ENCODE assay signal across 16 cellular contexts in the genomic region with DNA sequence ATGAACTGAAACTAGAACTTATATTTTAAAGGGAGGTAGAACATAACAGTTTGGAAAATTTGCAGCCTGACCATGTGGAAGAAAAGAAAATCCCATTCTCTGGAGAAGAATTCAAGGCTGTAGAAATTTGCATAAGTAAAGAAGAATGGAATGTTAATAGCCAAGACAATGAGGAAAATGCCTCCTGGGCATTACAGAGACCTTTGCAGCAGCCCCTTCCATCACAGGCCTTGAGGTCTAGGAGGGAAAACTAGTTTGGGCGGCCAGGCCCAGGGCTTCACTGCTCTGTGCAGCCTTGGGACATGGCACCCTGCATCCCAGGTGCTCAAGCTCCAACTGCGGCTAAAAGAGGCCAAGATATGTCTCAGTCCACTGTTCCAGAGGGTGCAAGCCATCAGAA.
DNase-seq lines count a peak whose midpoint lies in the region; ATAC-seq and TF ChIP-seq lines count a peak whose summit lies in the region.
"Had no signal": no experiment of that assay in that cellular context is flagged by ENCODE, and none has a peak within 500 bp of the region (broad histone marks: within the 10 kb centered on the region; RNA-seq: fewer than 3 reads in every experiment).

No MANE protein-coding gene starts in this region.

- H3K27me3 ChIP-seq in endodermal cell (ENCODE audit: control insufficient read depth, insufficient read depth, low read length, poor library complexity, severe bottlenecking) (no peaks in the 10 kb centered on the region), mesendoderm (ENCODE audit: insufficient read depth, low read length, poor library complexity) (no peaks in the 10 kb centered on the region)

- no peak overlapping the region for H4K8ac ChIP-seq in mesendoderm (ENCODE audit: low read depth, low read length)

- H3K27me3 Mint-ChIP-seq in endodermal cell (ENCODE audit: insufficient read depth): no peaks in the 10 kb centered on the region
- H3K27me3 Mint-ChIP-seq: CD4-positive, alpha-beta T cell had no signal

- H2BK120ac ChIP-seq in mesendoderm (ENCODE audit: low read depth, low read length): no peak overlapping the region

- H3K9me3 ChIP-seq in endodermal cell (ENCODE audit: control insufficient read depth, low read length): peaks cover 28% of the 10 kb centered on the region
- H3K9me3 ChIP-seq: Caco-2 had no signal

- no peaks in the 10 kb centered on the region for H3K79me1 ChIP-seq in mesendoderm (ENCODE audit: low read length)

- H3K4ac ChIP-seq in mesendoderm (ENCODE audit: low read depth, low read length): no peak overlapping the region

- no peak overlapping the region for H2AK5ac ChIP-seq in mesendoderm (ENCODE audit: low read length)

- H3K4me1 ChIP-seq in endodermal cell (ENCODE audit: control insufficient read depth, insufficient read depth, low read length): peaks cover 4% of the 10 kb centered on the region
- H3K4me1 ChIP-seq in mesendoderm (ENCODE audit: control insufficient read depth, low read depth, low read length): no peaks in the 10 kb centered on the region
- H3K4me1 ChIP-seq: Caco-2 had no signal

- ATAC-seq in SK-N-SH treated with all-trans-retinoic acid at 6 μM for 48 hours: no peak

- H3K79me2 ChIP-seq in mesendoderm (ENCODE audit: control insufficient read depth, insufficient read depth, low read length): no peaks in the 10 kb centered on the region

- peaks cover 8% of the 10 kb centered on the region for H3K4me1 Mint-ChIP-seq in endodermal cell

- 37% methylated on average over 2 of the region's 2 CpGs; no CpG with 5 or more reads in 1 of the 2 experiments for WGBS in endodermal cell (ENCODE audit: insufficient coverage in 1 of 2, insufficient read length in 1 of 2), 2 experiments
- whole genome bisulfite sequencing in mesendoderm (ENCODE audit: extremely low coverage, insufficient coverage, low lambda C conversion rate): no CpG with 5 or more reads among the region's 2 CpGs

- no peak overlapping the region for H3K4me3 Mint-ChIP-seq in endodermal cell
- H3K4me3 Mint-ChIP-seq: CD4-positive, alpha-beta T cell; H9 had no signal

- H3K23ac ChIP-seq in mesendoderm (ENCODE audit: low read length): no peak overlapping the region

- H2BK5ac ChIP-seq in mesendoderm (ENCODE audit: low read length): no peak overlapping the region

- no peak overlapping the region for H3K4me2 ChIP-seq in mesendoderm (ENCODE audit: low read length)

- H3K27ac ChIP-seq in endodermal cell (ENCODE audit: low read depth, low read length) (no peak overlapping the region), mesendoderm (ENCODE audit: low read depth, low read length) (no peak overlapping the region)
- H3K27ac ChIP-seq: C4-2B, HL-60 had no signal

- H3K18ac ChIP-seq in mesendoderm (ENCODE audit: low read length): no peak overlapping the region

- no peaks in the 10 kb centered on the region for H3K36me3 ChIP-seq in endodermal cell (ENCODE audit: control insufficient read depth, insufficient read depth, low read length)
- no peaks in the 10 kb centered on the region for H3K36me3 ChIP-seq in mesendoderm (ENCODE audit: control insufficient read depth, insufficient read depth, low read length)

- no peak overlapping the region for H3K9ac ChIP-seq in endodermal cell (ENCODE audit: extremely low read depth, low read length, poor library complexity, severe bottlenecking)
- no peak overlapping the region for H3K9ac ChIP-seq in mesendoderm (ENCODE audit: low read length)

- peaks cover 31% of the 10 kb centered on the region for H3K9me3 Mint-ChIP-seq in endodermal cell

- no peak overlapping the region for H2BK15ac ChIP-seq in mesendoderm (replicated peaks; ENCODE audit: low read depth)

- H4K5ac ChIP-seq in mesendoderm (ENCODE audit: low read length): no peak overlapping the region

- H3K36me3 Mint-ChIP-seq in endodermal cell (ENCODE audit: low read depth): peaks cover 17% of the 10 kb centered on the region

- H3K27ac Mint-ChIP-seq in endodermal cell: no peak overlapping the region
- H3K27ac Mint-ChIP-seq: CD4-positive, alpha-beta T cell had no signal

- DNase-seq in NCI-H1048 (lab: John Stamatoyannopoulos, UW) (peak; percentile 7), endodermal cell (peak; percentile 48), mesendoderm (peak; percentile 80), epidermal melanocyte (ENCODE audit: insufficient read length, low spot score) (no peak), NCI-H1436 (lab: John Stamatoyannopoulos, UW) (no peak)
- DNase-seq: ACHN; AML-193; Caco-2; CD4-positive, alpha-beta T cell; DMS79; GF-D8; GOT3; H9 had no signal

- TF ChIP-seq CTCF in endodermal cell (conservative IDR thresholded peaks at IDR 0.05): no peak

- H3K4me3 ChIP-seq in endodermal cell (ENCODE audit: low read length): no peak overlapping the region
- no peak overlapping the region for H3K4me3 ChIP-seq in mesendoderm (ENCODE audit: low read length)

- H3K56ac ChIP-seq in mesendoderm (ENCODE audit: low read length): no peak overlapping the region

TF ChIP-seq in SK-N-SH treated with all-trans-retinoic acid at 6 μM for 48 hours, 23 proteins besides CTCF, POLR2A, EP300 and RAD21 (continues in another document):
- no peak for TF ChIP-seq TOX (CRISPR knock-in tag; IDR thresholded peaks at IDR 0.05; ENCODE audit: borderline replicate concordance)
- TF ChIP-seq GLIS3 (CRISPR knock-in tag; IDR thresholded peaks at IDR 0.05): no peak
- TF ChIP-seq BACH2 (CRISPR knock-in tag; IDR thresholded peaks at IDR 0.05; ENCODE audit: borderline replicate concordance): no peak
- TF ChIP-seq, protein P1, sequence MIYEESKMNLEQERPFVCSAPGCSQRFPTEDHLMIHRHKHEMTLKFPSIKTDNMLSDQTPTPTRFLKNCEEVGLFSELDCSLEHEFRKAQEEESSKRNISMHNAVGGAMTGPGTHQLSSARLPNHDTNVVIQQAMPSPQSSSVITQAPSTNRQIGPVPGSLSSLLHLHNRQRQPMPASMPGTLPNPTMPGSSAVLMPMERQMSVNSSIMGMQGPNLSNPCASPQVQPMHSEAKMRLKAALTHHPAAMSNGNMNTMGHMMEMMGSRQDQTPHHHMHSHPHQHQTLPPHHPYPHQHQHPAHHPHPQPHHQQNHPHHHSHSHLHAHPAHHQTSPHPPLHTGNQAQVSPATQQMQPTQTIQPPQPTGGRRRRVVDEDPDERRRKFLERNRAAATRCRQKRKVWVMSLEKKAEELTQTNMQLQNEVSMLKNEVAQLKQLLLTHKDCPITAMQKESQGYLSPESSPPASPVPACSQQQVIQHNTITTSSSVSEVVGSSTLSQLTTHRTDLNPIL (CRISPR knock-in tag; IDR thresholded peaks at IDR 0.05; ENCODE audit: low read depth): no peak
- no peak for TF ChIP-seq ISL1 (CRISPR knock-in tag; IDR thresholded peaks at IDR 0.05)
- no peak for TF ChIP-seq PPARA (CRISPR knock-in tag; IDR thresholded peaks at IDR 0.05; ENCODE audit: borderline replicate concordance)
- no peak for TF ChIP-seq ZC3H10 (CRISPR knock-in tag; IDR thresholded peaks at IDR 0.05)
- no peak for TF ChIP-seq ZNF8 (CRISPR knock-in tag; IDR thresholded peaks at IDR 0.05)
- no peak for TF ChIP-seq SNAI2 (CRISPR knock-in tag; IDR thresholded peaks at IDR 0.05)
- TF ChIP-seq TCF4 (CRISPR knock-in tag; IDR thresholded peaks at IDR 0.05; ENCODE audit: borderline replicate concordance): no peak
- no peak for TF ChIP-seq CSDC2 (CRISPR knock-in tag; IDR thresholded peaks at IDR 0.05)
- TF ChIP-seq RARB (CRISPR knock-in tag; IDR thresholded peaks at IDR 0.05): no peak
- TF ChIP-seq, protein P2, sequence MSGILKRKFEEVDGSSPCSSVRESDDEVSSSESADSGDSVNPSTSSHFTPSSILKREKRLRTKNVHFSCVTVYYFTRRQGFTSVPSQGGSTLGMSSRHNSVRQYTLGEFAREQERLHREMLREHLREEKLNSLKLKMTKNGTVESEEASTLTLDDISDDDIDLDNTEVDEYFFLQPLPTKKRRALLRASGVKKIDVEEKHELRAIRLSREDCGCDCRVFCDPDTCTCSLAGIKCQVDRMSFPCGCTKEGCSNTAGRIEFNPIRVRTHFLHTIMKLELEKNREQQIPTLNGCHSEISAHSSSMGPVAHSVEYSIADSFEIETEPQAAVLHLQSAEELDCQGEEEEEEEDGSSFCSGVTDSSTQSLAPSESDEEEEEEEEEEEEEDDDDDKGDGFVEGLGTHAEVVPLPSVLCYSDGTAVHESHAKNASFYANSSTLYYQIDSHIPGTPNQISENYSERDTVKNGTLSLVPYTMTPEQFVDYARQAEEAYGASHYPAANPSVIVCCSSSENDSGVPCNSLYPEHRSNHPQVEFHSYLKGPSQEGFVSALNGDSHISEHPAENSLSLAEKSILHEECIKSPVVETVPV (CRISPR knock-in tag; IDR thresholded peaks at IDR 0.05): no peak
- TF ChIP-seq, protein P3, sequence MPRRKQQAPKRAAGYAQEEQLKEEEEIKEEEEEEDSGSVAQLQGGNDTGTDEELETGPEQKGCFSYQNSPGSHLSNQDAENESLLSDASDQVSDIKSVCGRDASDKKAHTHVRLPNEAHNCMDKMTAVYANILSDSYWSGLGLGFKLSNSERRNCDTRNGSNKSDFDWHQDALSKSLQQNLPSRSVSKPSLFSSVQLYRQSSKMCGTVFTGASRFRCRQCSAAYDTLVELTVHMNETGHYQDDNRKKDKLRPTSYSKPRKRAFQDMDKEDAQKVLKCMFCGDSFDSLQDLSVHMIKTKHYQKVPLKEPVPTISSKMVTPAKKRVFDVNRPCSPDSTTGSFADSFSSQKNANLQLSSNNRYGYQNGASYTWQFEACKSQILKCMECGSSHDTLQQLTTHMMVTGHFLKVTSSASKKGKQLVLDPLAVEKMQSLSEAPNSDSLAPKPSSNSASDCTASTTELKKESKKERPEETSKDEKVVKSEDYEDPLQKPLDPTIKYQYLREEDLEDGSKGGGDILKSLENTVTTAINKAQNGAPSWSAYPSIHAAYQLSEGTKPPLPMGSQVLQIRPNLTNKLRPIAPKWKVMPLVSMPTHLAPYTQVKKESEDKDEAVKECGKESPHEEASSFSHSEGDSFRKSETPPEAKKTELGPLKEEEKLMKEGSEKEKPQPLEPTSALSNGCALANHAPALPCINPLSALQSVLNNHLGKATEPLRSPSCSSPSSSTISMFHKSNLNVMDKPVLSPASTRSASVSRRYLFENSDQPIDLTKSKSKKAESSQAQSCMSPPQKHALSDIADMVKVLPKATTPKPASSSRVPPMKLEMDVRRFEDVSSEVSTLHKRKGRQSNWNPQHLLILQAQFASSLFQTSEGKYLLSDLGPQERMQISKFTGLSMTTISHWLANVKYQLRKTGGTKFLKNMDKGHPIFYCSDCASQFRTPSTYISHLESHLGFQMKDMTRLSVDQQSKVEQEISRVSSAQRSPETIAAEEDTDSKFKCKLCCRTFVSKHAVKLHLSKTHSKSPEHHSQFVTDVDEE (CRISPR knock-in tag; IDR thresholded peaks at IDR 0.05): no peak
- TF ChIP-seq OSR1 (CRISPR knock-in tag; IDR thresholded peaks at IDR 0.05): no peak

Comparison
In these comparisons a context has a peak if more than half of its experiments do, and no peak if none do; other contexts are left out.
1. DNase-seq: peak in NCI-H1048 (single experiment), endodermal cell (single experiment) and mesendoderm (single experiment); none in epidermal melanocyte (single experiment) and NCI-H1436 (single experiment).